ENCODE assay signal across 9 cellular contexts in genomic region chr12:46556105-46556559, GRCh38.
DNase-seq lines count a peak whose midpoint lies in the region; ATAC-seq and FAIRE-seq lines count a peak whose summit lies in the region.
"Had no signal": no experiment of that assay in that cellular context is flagged by ENCODE, and none has a peak within 500 bp of the region (broad histone marks: within the 10 kb centered on the region; RNA-seq: fewer than 3 reads in every experiment).

No MANE protein-coding gene starts in this region.

- no peak overlapping the region for H3K18ac ChIP-seq in mesenchymal stem cell (ENCODE audit: low read depth in 1 of 2, low read length in 2 of 2)

- peak overlapping the region; percentile 74 for H3K9ac ChIP-seq in mesenchymal stem cell (ENCODE audit: low read length)

- no peak overlapping the region for H2AFZ ChIP-seq in mesenchymal stem cell (ENCODE audit: low read depth, low read length)

- peaks cover 1% of the 10 kb centered on the region for H3K4me1 ChIP-seq in mesenchymal stem cell (ENCODE audit: control insufficient read depth, insufficient read depth, low read depth, low read length)

- no peaks in the 10 kb centered on the region for H3K27me3 ChIP-seq in mesenchymal stem cell (ENCODE audit: control insufficient read depth in 1 of 2, insufficient read depth in 1 of 2, low read length in 2 of 2)

- H2BK5ac ChIP-seq in mesenchymal stem cell (ENCODE audit: low read depth, low read length, poor library complexity, severe bottlenecking) = no peak overlapping the region

- H3K14ac ChIP-seq in mesenchymal stem cell (ENCODE audit: low read length in 2 of 2) = no peak overlapping the region

- peak; percentile 98 for DNase-seq in M059J (ENCODE audit: low read depth)
- peak; percentile 77 for DNase-seq in dermis blood vessel endothelial cell
- DNase-seq in mesenchymal stem cell = peak; percentile 97
- no peak for DNase-seq in GM19238 (ENCODE audit: insufficient read length, low spot score)
- no peak for DNase-seq in NCI-H1105 (lab: John Stamatoyannopoulos, UW)
- DNase-seq: CD4-positive, CD25-positive, alpha-beta regulatory T cell had no signal

- H3K27ac ChIP-seq in mesenchymal stem cell (ENCODE audit: low read length, poor library complexity, severe bottlenecking) = peak overlapping the region; percentile 99

- peaks cover 1% of the 10 kb centered on the region for H3K79me1 ChIP-seq in mesenchymal stem cell (replicated peaks; ENCODE audit: low read length, poor library complexity, severe bottlenecking)

- no peak overlapping the region for H3K23ac ChIP-seq in mesenchymal stem cell (ENCODE audit: low read length in 2 of 2)

- WGBS in mesenchymal stem cell = 0% methylated on average over 2 of the region's 2 CpGs

- no peak overlapping the region for H2AK5ac ChIP-seq in mesenchymal stem cell (ENCODE audit: low read length, severe bottlenecking)

- H3K4me3 ChIP-seq in mesenchymal stem cell (ENCODE audit: insufficient read depth in 1 of 2, low read depth in 1 of 2, low read length in 2 of 2) = peak overlapping the region in 1 of 2 experiments; percentile 20

- no peaks in the 10 kb centered on the region for H3K9me3 ChIP-seq in mesenchymal stem cell (ENCODE audit: control insufficient read depth, low read length)

- FAIRE-seq in A204.1 (lab: Jason Lieb, UNC) = peak; percentile 99

- H4K91ac ChIP-seq in mesenchymal stem cell (ENCODE audit: low read length) = no peak overlapping the region

- no peak overlapping the region for H2BK12ac ChIP-seq in mesenchymal stem cell (ENCODE audit: low read length in 2 of 2)

- no peak overlapping the region for H3K4ac ChIP-seq in mesenchymal stem cell (ENCODE audit: low read depth in 1 of 2, low read length in 2 of 2)

- no peak overlapping the region for H3K4me2 ChIP-seq in mesenchymal stem cell (ENCODE audit: low read length, poor library complexity, severe bottlenecking)

- H2BK120ac ChIP-seq in mesenchymal stem cell (ENCODE audit: low read depth, low read length) = no peak overlapping the region

- no peak overlapping the region for H2BK15ac ChIP-seq in mesenchymal stem cell (ENCODE audit: low read depth, poor library complexity, severe bottlenecking)

- no peak overlapping the region for H4K8ac ChIP-seq in mesenchymal stem cell (ENCODE audit: low read length)

- H3K36me3 ChIP-seq in mesenchymal stem cell (ENCODE audit: control insufficient read depth in 1 of 2, insufficient read depth in 2 of 2, low read depth in 1 of 2, low read length in 2 of 2) = no peaks in the 10 kb centered on the region

- ATAC-seq in GM18511 (IDR thresholded peaks at IDR 0.05; ENCODE audit: unreplicated experiment) (no peak), GM21529 (IDR thresholded peaks at IDR 0.05; ENCODE audit: unreplicated experiment) (no peak)

Comparison
In these comparisons a context has a peak if more than half of its experiments do, and no peak if none do; other contexts are left out.
1. DNase-seq: peak in M059J (single experiment), dermis blood vessel endothelial cell (single experiment) and mesenchymal stem cell (single experiment); none in GM19238 (single experiment) and NCI-H1105 (single experiment).